In genomic region chr1:223665592-223666312, GRCh38 we compare ENCODE assay signal across 21 cellular contexts. TPM values are rescaled to one million over a fixed set of nuclear protein-coding genes. Genes with fewer than 3 reads are reported as not detected.
DNase-seq lines count a peak whose midpoint lies in the region; ATAC-seq, FAIRE-seq and TF ChIP-seq lines count a peak whose summit lies in the region.
"Had no signal": no experiment of that assay in that cellular context is flagged by ENCODE, and none has a peak within 500 bp of the region (broad histone marks: within the 10 kb centered on the region; RNA-seq: fewer than 3 reads in every experiment).

CAPN8 (minus strand) TSS chr1:223665701; CDS start chr1:223665646, 55 bp downstream.

- H3K36me3 ChIP-seq in HepG2 (replicated peaks in 1 of 2; ENCODE audit: control insufficient read depth in 1 of 2, insufficient read depth in 2 of 2, low read length in 2 of 2): no peaks in the 10 kb centered on the region
- H3K36me3 ChIP-seq in urinary bladder (ENCODE audit: insufficient read depth): no peaks in the 10 kb centered on the region
- H3K36me3 ChIP-seq in tibial nerve: no peaks in the 10 kb centered on the region

- peak within 1 kb of the TSS; percentile 75 for H3K27ac Mint-ChIP-seq in MCF 10A (ENCODE audit: low read depth, unreplicated experiment)
- H3K27ac Mint-ChIP-seq: CD4-positive, alpha-beta memory T cell; stimulated activated naive B cell treated with anti-CD40 and anti-IgM and Interleukin-4, amounts not matched to agents 10 μg/mL and 1 μg/mL and 100 μg/mL, for 72 hours had no signal

- no peaks in the 10 kb centered on the region for H3K9me3 ChIP-seq in HepG2 (ENCODE audit: low read length)
- no peaks in the 10 kb centered on the region for H3K9me3 ChIP-seq in tibial nerve

- TF ChIP-seq CTCF in MCF 10A (IDR thresholded peaks at IDR 0.05; ENCODE audit: unreplicated experiment) (no peak), HepG2 (CRISPR knock-in tag; IDR thresholded peaks at IDR 0.05) (no peak), tibial nerve (IDR thresholded peaks at IDR 0.05) (no peak)

- intact Hi-C loops in MCF 10A (cut with micrococcal nuclease): no loop called here
- intact Hi-C loops in HepG2 (cut with micrococcal nuclease; ENCODE audit: unreplicated experiment): no loop called here

- DNase-seq in NCI-H2029 (lab: John Stamatoyannopoulos, UW) (peak; percentile 37), NCI-H2029 treated with DMSO at 0.1 percent for 48 hours (lab: John Stamatoyannopoulos, UW) (no peak), MCF 10A (ENCODE audit: unreplicated experiment) (peak; percentile 75), HepG2 (ENCODE audit: low spot score) (no peak), tibial nerve (ENCODE audit: low spot score in 2 of 2) (no peak), Ammon's horn (ENCODE audit: low spot score) (no peak)
- DNase-seq: 8988T; activated CD4-positive, CD25-positive, alpha-beta regulatory T cell treated with anti-CD3 and anti-CD28 coated beads, Interleukin-2, amount 50 U/mL, for 72 hours; activated naive CD4-positive, alpha-beta T cell; CD4-positive, alpha-beta memory T cell; NCI-H187; NCI-H748 treated with DMSO at 0.1 percent for 48 hours; occipital lobe; RPMI8226; stimulated activated naive B cell treated with anti-CD40 and anti-IgM and Interleukin-4, amounts not matched to agents 10 μg/mL and 1 μg/mL and 100 μg/mL, for 72 hours; T-helper 2 cell had no signal

- H3K9ac ChIP-seq in HepG2 (ENCODE audit: insufficient read depth, low read depth, low read length): no peak within 1 kb of the TSS

- POLR2A ChIA-PET in MCF 10A (lab: Yijun Ruan, JAX): interaction anchor here (0.6 to 1.6 kb wide), 12 partner anchors 11 to 873 kb away, joined by 3 to 4 read pairs (median 3); no protein-coding TSS in a partner anchor
- POLR2A ChIA-PET in HepG2 (lab: Yijun Ruan, JAX): no interaction called here

- ATAC-seq in HepG2 (no peak), GM21390 (IDR thresholded peaks at IDR 0.05; ENCODE audit: unreplicated experiment) (no peak)
- ATAC-seq: stimulated activated naive B cell treated with anti-CD40 and anti-IgM and Interleukin-4, amounts not matched to agents 10 μg/mL and 1 μg/mL and 100 μg/mL, for 72 hours had no signal

- H4K20me1 ChIP-seq in HepG2 (ENCODE audit: insufficient read depth, low read length): no peaks in the 10 kb centered on the region

- H3K27me3 Mint-ChIP-seq in MCF 10A (ENCODE audit: insufficient read depth, unreplicated experiment): no peaks in the 10 kb centered on the region
- H3K27me3 Mint-ChIP-seq: CD4-positive, alpha-beta memory T cell had no signal

- H3K4me3 Mint-ChIP-seq in MCF 10A (ENCODE audit: unreplicated experiment): no peak within 1 kb of the TSS
- H3K4me3 Mint-ChIP-seq: CD4-positive, alpha-beta memory T cell; stimulated activated naive B cell treated with anti-CD40 and anti-IgM and Interleukin-4, amounts not matched to agents 10 μg/mL and 1 μg/mL and 100 μg/mL, for 72 hours had no signal

- no peaks in the 10 kb centered on the region for H3K9me3 Mint-ChIP-seq in MCF 10A (ENCODE audit: unreplicated experiment)
- H3K9me3 Mint-ChIP-seq: CD4-positive, alpha-beta memory T cell; stimulated activated naive B cell treated with anti-CD40 and anti-IgM and Interleukin-4, amounts not matched to agents 10 μg/mL and 1 μg/mL and 100 μg/mL, for 72 hours had no signal

- BruUV-seq in MCF 10A (replicated peaks; lab: Mats Ljungman, UMichigan): no TSS peak
- BruUV-seq in HepG2 (replicated peaks; lab: Mats Ljungman, UMichigan): no TSS peak

- CTCF ChIA-PET in MCF 10A (lab: Yijun Ruan, JAX) (interaction anchor here (0.5 to 4.8 kb wide), 8 partner anchors 9 to 532 kb away, joined by 3 to 33 read pairs (median 3); no protein-coding TSS in a partner anchor), HepG2 (lab: Yijun Ruan, JAX; ENCODE audit: low intra/inter-chr PET ratio, low total read pairs) (no interaction called here)

- H3K4me1 Mint-ChIP-seq in MCF 10A (ENCODE audit: insufficient read depth, unreplicated experiment): peaks cover 26% of the 10 kb centered on the region

- TF ChIP-seq EP300 in HepG2 (IDR thresholded peaks at IDR 0.05; ENCODE audit: low read depth in 2 of 2, low read length in 2 of 2): no peak
- no peak for TF ChIP-seq EP300 in HepG2 (CRISPR knock-in tag; IDR thresholded peaks at IDR 0.05; ENCODE audit: borderline replicate concordance)
- no peak for TF ChIP-seq EP300 in tibial nerve (IDR thresholded peaks at IDR 0.05)

- no peak within 1 kb of the TSS for H2AFZ ChIP-seq in HepG2 (ENCODE audit: low read length)

- no peaks in the 10 kb centered on the region for H3K79me2 ChIP-seq in HepG2 (ENCODE audit: insufficient read depth, low read length)

- WGBS in HepG2 (ENCODE audit: low lambda C conversion rate): 13% methylated on average over 4 of the region's 6 CpGs
- 71% methylated on average over 6 of the region's 6 CpGs for WGBS in urinary bladder
- WGBS in tibial nerve, 2 donors: 73 to 77% methylated on average over 6 of the region's 6 CpGs

- H3K27ac ChIP-seq in HepG2 (ENCODE audit: extremely low read length, insufficient read depth, low read length) (no peak within 1 kb of the TSS), urinary bladder (ENCODE audit: low read depth) (peak within 1 kb of the TSS; percentile 71), tibial nerve (no peak within 1 kb of the TSS)

- FAIRE-seq in HepG2 (lab: Jason Lieb, UNC): no peak

- no peak within 1 kb of the TSS for H3K4me2 ChIP-seq in HepG2 (ENCODE audit: low read depth, low read length)

- H3K4me1 ChIP-seq in HepG2 (ENCODE audit: insufficient read depth, low read length): peaks cover 9% of the 10 kb centered on the region
- H3K4me1 ChIP-seq in urinary bladder (ENCODE audit: insufficient read depth): no peaks in the 10 kb centered on the region
- H3K4me1 ChIP-seq in tibial nerve: no peaks in the 10 kb centered on the region

- H3K4me3 ChIP-seq in HepG2 (replicated peaks in 1 of 3; ENCODE audit: insufficient read depth in 1 of 3, low read depth in 2 of 3, low read length in 3 of 3) (no peak within 1 kb of the TSS), urinary bladder (ENCODE audit: low read depth, low read length) (no peak within 1 kb of the TSS), tibial nerve (no peak within 1 kb of the TSS)

- H3K27me3 ChIP-seq in HepG2 (ENCODE audit: control insufficient read depth in 1 of 2, insufficient read depth in 2 of 2, low read length in 2 of 2): peaks cover 0 to 12% of the 10 kb centered on the region in 2 experiments; a peak in 1 of 5 replicates
- no peaks in the 10 kb centered on the region for H3K27me3 ChIP-seq in tibial nerve

- in situ Hi-C loops in HepG2 (cut with HindIII; ENCODE audit: extremely low pct_ligation_motif_present, low pct_unique_long_range_greater_than_20kb): no loop called here

- H3K36me3 Mint-ChIP-seq in MCF 10A (ENCODE audit: insufficient read depth, unreplicated experiment): peaks cover 6% of the 10 kb centered on the region
- H3K36me3 Mint-ChIP-seq: CD4-positive, alpha-beta memory T cell; stimulated activated naive B cell treated with anti-CD40 and anti-IgM and Interleukin-4, amounts not matched to agents 10 μg/mL and 1 μg/mL and 100 μg/mL, for 72 hours had no signal

- TF ChIP-seq POLR2A in HepG2 (IDR thresholded peaks at IDR 0.05; ENCODE audit: insufficient read depth in 1 of 2, low read depth in 2 of 2, low read length in 2 of 2): no peak
- no peak for TF ChIP-seq POLR2A in tibial nerve (IDR thresholded peaks at IDR 0.05)

- no peak for TF ChIP-seq RAD21 in HepG2 (CRISPR knock-in tag; IDR thresholded peaks at IDR 0.05)

TF ChIP-seq in HepG2, 621 proteins besides CTCF, POLR2A, EP300 and RAD21:
- TF ChIP-seq ZSCAN12 (CRISPR knock-in tag; IDR thresholded peaks at IDR 0.05) (no peak), FOSL2 (CRISPR knock-in tag; IDR thresholded peaks at IDR 0.05) (peak; percentile 71)
TF ChIP-seq in HepG2: peak in this region for 1.

RNA-seq across cellular contexts. Expression of gene CAPN8, which starts in this region (rescaled TPM):
- total RNA-seq in MCF 10A (2022): 1.0 and 5.7 TPM in 2 replicates
- 0.20 TPM in 1 of 2 replicates, not detected in the other for total RNA-seq in HepG2 (2016; rRNA removed; fragmentation: Illumina TruSeq; extraction: Trizol)
- not detected in 2 replicates for total RNA-seq in HepG2 (2016; cell fraction: cytosol; rRNA removed; fragmentation: Illumina TruSeq; extraction: Trizol; ENCODE audit: low read depth)
- total RNA-seq in HepG2 (2016; cell fraction: insoluble cytoplasmic fraction; rRNA removed; fragmentation: Illumina TruSeq; extraction: Trizol): 0.11 TPM in 1 of 2 replicates, not detected in the other
- total RNA-seq in HepG2 (2016; cell fraction: membrane; rRNA removed; fragmentation: Illumina TruSeq; extraction: Trizol): not detected in 2 replicates
- 0.31 TPM in 1 of 2 replicates, not detected in the other for total RNA-seq in HepG2 (2016; cell fraction: nucleus; rRNA removed; fragmentation: Illumina TruSeq; extraction: Trizol)
- 0.25 TPM in 2 replicates for polyA plus RNA-seq in HepG2 (2011; rRNA removed)
- 0.05 TPM in 1 of 2 replicates, not detected in the other for polyA plus RNA-seq in HepG2 (2011; cell fraction: cytosol; rRNA removed)
- 1.1 and 2.0 TPM in 2 replicates for polyA plus RNA-seq in HepG2 (2011; cell fraction: nucleus; rRNA removed)
- polyA plus RNA-seq in HepG2 (2012): 0.47 and 0.49 TPM in 2 replicates
- polyA plus RNA-seq in HepG2 (2016; cell fraction: cytosol; fragmentation: Illumina TruSeq; extraction: Trizol; ENCODE audit: low read depth): not detected in 2 replicates
- polyA plus RNA-seq in HepG2 (2016; cell fraction: insoluble cytoplasmic fraction; fragmentation: Illumina TruSeq; extraction: Trizol; ENCODE audit: low read depth): not detected in 2 replicates
- polyA plus RNA-seq in HepG2 (2016; cell fraction: membrane; fragmentation: Illumina TruSeq; extraction: Trizol; ENCODE audit: low read depth): not detected in 2 replicates
- polyA plus RNA-seq in HepG2 (2016; cell fraction: nucleus; fragmentation: Illumina TruSeq; extraction: Trizol; ENCODE audit: insufficient read depth, low read depth): 1.4 TPM in 1 of 2 replicates, not detected in the other
- polyA minus RNA-seq in HepG2 (2011; rRNA and poly(A)+ RNA removed; ENCODE audit: low replicate concordance): 0.58 TPM in 1 of 2 replicates, not detected in the other
- polyA minus RNA-seq in HepG2 (2011; cell fraction: cytosol; rRNA and poly(A)+ RNA removed): not detected in 2 replicates
- 0.87 and 1.0 TPM in 2 replicates for polyA minus RNA-seq in HepG2 (2011; cell fraction: nucleus; rRNA and poly(A)+ RNA removed)
- 1.6 TPM for total RNA-seq in urinary bladder
- polyA plus RNA-seq in urinary bladder: 11.9 TPM
- not detected for total RNA-seq in tibial nerve
- total RNA-seq: dermis microvascular lymphatic vessel endothelial cell, G401, LHCN-M2, occipital lobe had no signal

Comparison
In these comparisons a context has a peak if more than half of its experiments do, and no peak if none do; other contexts are left out.
1. DNase-seq: peak in NCI-H2029 (single experiment) and MCF 10A (single experiment); none in NCI-H2029 treated with DMSO at 0.1 percent for 48 hours (single experiment), HepG2 (single experiment), tibial nerve (0 of 2) and Ammon's horn (single experiment).